23 cellular contexts compared by ENCODE assay signal in the genomic region with DNA sequence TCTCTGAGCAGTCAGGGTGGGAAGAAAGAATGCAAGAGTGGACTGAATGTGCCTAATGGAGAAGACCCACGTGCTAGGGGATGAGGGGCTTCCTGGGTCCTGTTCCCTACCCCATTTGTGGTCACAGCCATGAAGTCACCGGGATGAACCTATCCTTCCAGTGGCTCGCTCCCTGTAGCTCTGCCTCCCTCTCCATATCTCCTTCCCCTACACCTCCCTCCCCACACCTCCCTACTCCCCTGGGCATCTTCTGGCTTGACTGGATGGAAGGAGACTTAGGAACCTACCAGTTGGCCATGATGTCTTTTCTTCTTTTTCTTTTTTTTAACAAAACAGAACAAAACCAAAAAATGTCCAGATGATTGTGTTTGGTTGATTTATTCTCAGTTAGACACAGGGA. TPM values are rescaled to one million over a fixed set of nuclear protein-coding genes. Genes with fewer than 3 reads are reported as not detected.
DNase-seq lines count a peak whose midpoint lies in the region; ATAC-seq, FAIRE-seq and TF ChIP-seq lines count a peak whose summit lies in the region.
"Had no signal": no experiment of that assay in that cellular context is flagged by ENCODE, and none has a peak within 500 bp of the region (broad histone marks: within the 10 kb centered on the region; RNA-seq: fewer than 3 reads in every experiment).

No MANE protein-coding gene starts in this region.

- no peaks in the 10 kb centered on the region for H3K79me1 ChIP-seq in H9 (ENCODE audit: insufficient read depth, low read depth, low read length, poor library complexity, severe bottlenecking)

- no peak for ATAC-seq in HG03280 (IDR thresholded peaks at IDR 0.05; ENCODE audit: unreplicated experiment)

- no peaks in the 10 kb centered on the region for H3K9me3 Mint-ChIP-seq in H9
- H3K9me3 Mint-ChIP-seq in astrocyte (ENCODE audit: unreplicated experiment): no peaks in the 10 kb centered on the region
- H3K9me3 Mint-ChIP-seq: nephron progenitor cell had no signal

- TF ChIP-seq CTCF in H9 (conservative IDR thresholded peaks at IDR 0.05): no peak
- no peak for TF ChIP-seq CTCF in astrocyte (IDR thresholded peaks at IDR 0.05; ENCODE audit: insufficient read depth, low read depth, low read length)
- no peak for TF ChIP-seq CTCF in kidney (IDR thresholded peaks at IDR 0.05; ENCODE audit: borderline replicate concordance, extremely low read depth, insufficient read depth)
- no peak for TF ChIP-seq CTCF in GM20000 (IDR thresholded peaks at IDR 0.05; ENCODE audit: extremely low read depth, missing control alignments)

- no peak overlapping the region for H4K91ac ChIP-seq in H9 (ENCODE audit: insufficient read length, low read depth, low read length)

- H2AFZ ChIP-seq in H9 (ENCODE audit: low read length): no peak overlapping the region
- no peak overlapping the region for H2AFZ ChIP-seq in astrocyte (ENCODE audit: low read depth, low read length)

- no peak overlapping the region for H2BK12ac ChIP-seq in H9 (ENCODE audit: insufficient read length, low read depth, low read length)

- no peak overlapping the region for H3K27ac ChIP-seq in H9 (ENCODE audit: insufficient read length, low read depth, low read length)
- peak overlapping the region; percentile 41 for H3K27ac ChIP-seq in astrocyte (ENCODE audit: low read depth, low read length)
- H3K27ac ChIP-seq in kidney (ENCODE audit: low read depth in 2 of 2, low read length in 2 of 2): peak overlapping the region in 1 of 2 donors; percentile 20
- peak overlapping the region; percentile 60 for H3K27ac ChIP-seq in subcutaneous abdominal adipose tissue (ENCODE audit: low read depth, low read length)
- no peak overlapping the region for H3K27ac ChIP-seq in SJCRH30
- H3K27ac ChIP-seq: BLaER1, colonic mucosa had no signal

- H2BK5ac ChIP-seq in H9 (ENCODE audit: insufficient read length, low read length): no peak overlapping the region

- no peaks in the 10 kb centered on the region for H3K27me3 Mint-ChIP-seq in H9 (ENCODE audit: low read depth)
- H3K27me3 Mint-ChIP-seq in astrocyte (ENCODE audit: low read depth, unreplicated experiment): no peaks in the 10 kb centered on the region

- H3K4ac ChIP-seq in H9 (ENCODE audit: low read depth, low read length): no peak overlapping the region

- WGBS in H9 (ENCODE audit: extremely low coverage, insufficient read length, low lambda C conversion rate): no CpG with 5 or more reads among the region's 3 CpGs

- H3K36me3 ChIP-seq in astrocyte (ENCODE audit: insufficient read depth, low read length) (peaks cover 24% of the 10 kb centered on the region), kidney (ENCODE audit: control insufficient read depth in 1 of 2, insufficient read depth in 2 of 2, low read length in 2 of 2) (peaks cover 16 to 42% of the 10 kb centered on the region in 2 donors), subcutaneous abdominal adipose tissue (ENCODE audit: control insufficient read depth in 5 of 5, insufficient read depth in 5 of 5, low read length in 5 of 5) (peaks cover 2 to 64% (median 57%) of the 10 kb centered on the region in 5 donors), SJCRH30 (no peaks in the 10 kb centered on the region)

- H4K20me1 ChIP-seq in H9 (ENCODE audit: control insufficient read depth, insufficient read depth, insufficient read length) (peaks cover 2% of the 10 kb centered on the region), astrocyte (ENCODE audit: insufficient read depth, low read length) (peaks cover 12% of the 10 kb centered on the region)

- no peaks in the 10 kb centered on the region for H3K23me2 ChIP-seq in H9 (ENCODE audit: insufficient read length, low read depth, low read length, poor library complexity, severe bottlenecking)

- H3K4me2 ChIP-seq in H9 (ENCODE audit: insufficient read depth, insufficient read length, low read length): no peak overlapping the region
- peak overlapping the region; percentile 72 for H3K4me2 ChIP-seq in astrocyte (ENCODE audit: low read length)
- H3K4me2 ChIP-seq: BLaER1 had no signal

- H3K4me3 Mint-ChIP-seq in H9: no peak overlapping the region; a peak in 1 of 5 replicates
- no peak overlapping the region for H3K4me3 Mint-ChIP-seq in astrocyte (ENCODE audit: unreplicated experiment)

- no peak overlapping the region for H4K5ac ChIP-seq in H9 (ENCODE audit: insufficient read length, low read depth, low read length)

- no peak overlapping the region for H3K18ac ChIP-seq in H9 (ENCODE audit: insufficient read length, low read depth, low read length)

- H3K23ac ChIP-seq in H9 (ENCODE audit: insufficient read length, low read depth, low read length): no peak overlapping the region

- H3K27ac Mint-ChIP-seq in H9: peak overlapping the region in 2 of 3 experiments; percentile 40 to 57; a peak in 5 of 7 replicates
- H3K27ac Mint-ChIP-seq in astrocyte (ENCODE audit: unreplicated experiment): peak overlapping the region; percentile 72

- no peak overlapping the region for H3K14ac ChIP-seq in H9 (ENCODE audit: insufficient read depth, low read length)

- FAIRE-seq in astrocyte (lab: Jason Lieb, UNC): no peak
- FAIRE-seq in kidney (lab: Jason Lieb, UNC): no peak

- no peak overlapping the region for H4K8ac ChIP-seq in H9 (replicated peaks; ENCODE audit: insufficient read length, low read depth, low read length)

- H3K4me1 Mint-ChIP-seq in H9: peaks cover 23 to 34% of the 10 kb centered on the region in 2 experiments
- H3K4me1 Mint-ChIP-seq in astrocyte (ENCODE audit: low read depth, unreplicated experiment): peaks cover 34% of the 10 kb centered on the region

- H3K79me2 ChIP-seq in H9 (ENCODE audit: insufficient read depth, low read length): no peaks in the 10 kb centered on the region
- H3K79me2 ChIP-seq in astrocyte (ENCODE audit: insufficient read depth, low read length): no peaks in the 10 kb centered on the region

- H3K9me3 ChIP-seq in H9 (ENCODE audit: control insufficient read depth, low read depth, low read length): no peaks in the 10 kb centered on the region
- H3K9me3 ChIP-seq in astrocyte (ENCODE audit: insufficient read depth, low read depth, low read length): no peaks in the 10 kb centered on the region
- no peaks in the 10 kb centered on the region for H3K9me3 ChIP-seq in kidney (ENCODE audit: control insufficient read depth in 1 of 2, low read length in 2 of 2)
- no peaks in the 10 kb centered on the region for H3K9me3 ChIP-seq in subcutaneous abdominal adipose tissue (ENCODE audit: control insufficient read depth in 5 of 5, low read length in 5 of 5)
- no peaks in the 10 kb centered on the region for H3K9me3 ChIP-seq in SJCRH30 (replicated peaks)
- H3K9me3 ChIP-seq: BLaER1, colonic mucosa had no signal

- no peak overlapping the region for H2BK120ac ChIP-seq in H9 (ENCODE audit: low read depth, low read length, poor library complexity, severe bottlenecking)

- H3K9ac ChIP-seq in H9 (ENCODE audit: extremely low read depth, insufficient read length, low read length) (no peak overlapping the region), astrocyte (ENCODE audit: low read length) (peak overlapping the region; percentile 30), kidney (ENCODE audit: low read length in 2 of 2) (no peak overlapping the region), subcutaneous abdominal adipose tissue (ENCODE audit: low read length in 5 of 5) (no peak overlapping the region)
- H3K9ac ChIP-seq: BLaER1 had no signal

- H3K27me3 ChIP-seq in H9 (ENCODE audit: insufficient read depth, low read length) (no peaks in the 10 kb centered on the region), astrocyte (ENCODE audit: insufficient read depth, low read length) (no peaks in the 10 kb centered on the region), subcutaneous abdominal adipose tissue (ENCODE audit: control insufficient read depth in 5 of 5, insufficient read depth in 4 of 5, low read length in 5 of 5) (no peaks in the 10 kb centered on the region), SJCRH30 (no peaks in the 10 kb centered on the region)
- H3K27me3 ChIP-seq: BLaER1, colonic mucosa had no signal

- intact Hi-C loops in kidney (cut with DNase I): no loop called here

- no peak overlapping the region for H2AK5ac ChIP-seq in H9 (ENCODE audit: insufficient read length, low read length)

- peaks cover 39 to 46% (median 39%) of the 10 kb centered on the region in 3 experiments; a peak in 6 of 7 replicates for H3K36me3 Mint-ChIP-seq in H9 (ENCODE audit: insufficient read depth in 1 of 3, low read depth in 3 of 3)
- H3K36me3 Mint-ChIP-seq in astrocyte (ENCODE audit: low read depth, unreplicated experiment): peaks cover 29% of the 10 kb centered on the region

- H2BK20ac ChIP-seq in H9 (ENCODE audit: low read depth, low read length, poor library complexity, severe bottlenecking): no peak overlapping the region

- H3T11ph ChIP-seq in H9 (ENCODE audit: low read length): no peak overlapping the region

- H3K56ac ChIP-seq in H9 (ENCODE audit: insufficient read length, low read depth, low read length): no peak overlapping the region

- DNase-seq in H9 (no peak), astrocyte (ENCODE audit: low read depth) (no peak), kidney (peak; percentile 10), GM19238 (ENCODE audit: insufficient read length, low spot score) (no peak), SJCRH30 (no peak), GM20000 (ENCODE audit: low spot score) (no peak)
- DNase-seq: activated CD4-positive, CD25-positive, alpha-beta regulatory T cell treated with anti-CD3 and anti-CD28 coated beads, Interleukin-2, amount 50 U/mL, for 72 hours; activated gamma-delta T cell; colonic mucosa; DMS153; GOT3; KBM-7; NCI-H2081; NCI-H526 treated with DMSO at 0.1 percent for 48 hours; nephron progenitor cell; stimulated activated CD4-positive, alpha-beta T cell treated with anti-CD3 and anti-CD28 coated beads, Interleukin-1b, Interleukin-23, amount 100 ng/mL, for 48 hours; T-helper 9 cell had no signal

- H3K4me3 ChIP-seq in astrocyte (ENCODE audit: insufficient read depth, low read depth, low read length) (no peak overlapping the region), kidney (ENCODE audit: low read length in 2 of 2) (no peak overlapping the region), subcutaneous abdominal adipose tissue (ENCODE audit: low read depth in 1 of 5, low read length in 5 of 5) (no peak overlapping the region), SJCRH30 (no peak overlapping the region)
- H3K4me3 ChIP-seq: BLaER1, colonic mucosa had no signal

- H2BK15ac ChIP-seq in H9 (ENCODE audit: low read depth, low read length): no peak overlapping the region

- H3K4me1 ChIP-seq in H9 (ENCODE audit: insufficient read depth, low read length): peaks cover 7% of the 10 kb centered on the region; the same call in 1 of the 2 replicates
- peaks cover 44% of the 10 kb centered on the region for H3K4me1 ChIP-seq in astrocyte (ENCODE audit: insufficient read depth, low read length)
- H3K4me1 ChIP-seq in kidney (ENCODE audit: control insufficient read depth in 1 of 2, insufficient read depth in 1 of 2, low read depth in 1 of 2, low read length in 2 of 2): peaks cover 46 to 49% of the 10 kb centered on the region in 2 donors
- H3K4me1 ChIP-seq in subcutaneous abdominal adipose tissue (ENCODE audit: control insufficient read depth in 5 of 5, insufficient read depth in 5 of 5, low read length in 5 of 5): peaks cover 23 to 86% (median 72%) of the 10 kb centered on the region in 5 donors
- peaks cover 28% of the 10 kb centered on the region for H3K4me1 ChIP-seq in SJCRH30
- H3K4me1 ChIP-seq: colonic mucosa had no signal

RNA-seq across cellular contexts. Expression of a gene that starts 14.1 kb away (rescaled TPM):
- total RNA-seq in H9 (2021) (49.9 and 51.1 TPM in 2 replicates), astrocyte (134 and 142 TPM in 2 replicates), kidney (743 TPM)
- polyA plus RNA-seq in kidney (ENCODE audit: insufficient read depth, low read depth, low replicate concordance): 545 TPM
- 1.7 and 2.3 TPM in 2 replicates for total RNA-seq in SJCRH30 (2014; rRNA removed; shearing (Covaris generic))
- total RNA-seq: OCI-LY7 had no signal

RNA-seq across cellular contexts. Expression of a gene that starts 39.7 kb away (rescaled TPM):
- total RNA-seq in H9 (2021) (230 TPM in 2 replicates), astrocyte (7.3 and 12.6 TPM in 2 replicates), kidney (2.7 TPM)
- polyA plus RNA-seq in kidney (ENCODE audit: insufficient read depth, low read depth, low replicate concordance): 0.82 TPM
- 524 and 583 TPM in 2 replicates for total RNA-seq in SJCRH30 (2014; rRNA removed; shearing (Covaris generic))

RNA-seq across cellular contexts. Expression of a gene that starts 44.1 kb away (rescaled TPM):
- total RNA-seq in H9 (2021) (0.55 and 0.59 TPM in 2 replicates), astrocyte (not detected in 2 replicates), kidney (0.31 TPM)
- 2.2 TPM for polyA plus RNA-seq in kidney (ENCODE audit: insufficient read depth, low read depth, low replicate concordance)
- total RNA-seq in SJCRH30 (2014; rRNA removed; shearing (Covaris generic)): not detected in 2 replicates
- total RNA-seq: SK-MEL-5, subcutaneous adipose tissue had no signal

Comparison
In these comparisons a context has a peak if more than half of its experiments do, and no peak if none do; other contexts are left out.
1. H3K27ac ChIP-seq: peak in astrocyte (single experiment) and subcutaneous abdominal adipose tissue (single experiment); none in H9 (single experiment) and SJCRH30 (single experiment).
2. RNA of a gene that starts 14.1 kb away (total RNA-seq): 743 TPM in kidney (single experiment), 134 to 142 TPM in astrocyte and 49.9 to 51.1 TPM in H9; 1.7 to 2.3 TPM in SJCRH30; every median in the first group is over 10 times any median in the second.
3. RNA of a gene that starts 39.7 kb away (total RNA-seq): 524 to 583 TPM in SJCRH30 and 230 TPM in H9; 7.3 to 12.6 TPM in astrocyte and 2.7 TPM in kidney (single experiment); every median in the first group is over 10 times any median in the second.